Comparison of ENCODE assay signal across 15 cellular contexts in genomic region chr1:229988534-229988933, GRCh38.
DNase-seq lines count a peak whose midpoint lies in the region; ATAC-seq and TF ChIP-seq lines count a peak whose summit lies in the region.
"Had no signal": no experiment of that assay in that cellular context is flagged by ENCODE, and none has a peak within 500 bp of the region (broad histone marks: within the 10 kb centered on the region; RNA-seq: fewer than 3 reads in every experiment).

No MANE protein-coding gene starts in this region.

- 72 to 86% methylated on average over 5 of the region's 5 CpGs for WGBS in lung, 2 donors

- H3F3A ChIP-seq in PC-3 (ENCODE audit: low read length, unreplicated experiment), result no peaks in the 10 kb centered on the region

- CTCF ChIA-PET in PC-3 (lab: Charles Lee), result no interaction called here

- no peaks in the 10 kb centered on the region for H3K4me1 ChIP-seq in PC-3 (ENCODE audit: insufficient read depth, low read length)
- no peaks in the 10 kb centered on the region for H3K4me1 ChIP-seq in lung (ENCODE audit: control insufficient read depth in 2 of 2, insufficient read depth in 2 of 2, low read length in 2 of 2)

- H3K36me3 Mint-ChIP-seq in activated naive CD4-positive, alpha-beta T cell treated with anti-CD3 and anti-CD28 coated beads, Interleukin-2, amount 50 U/mL, for 24 hours, result no peaks in the 10 kb centered on the region
- H3K36me3 Mint-ChIP-seq in activated naive CD4-positive, alpha-beta T cell treated with anti-CD3 and anti-CD28 coated beads, Interleukin-2, amount 50 U/mL, for 72 hours, result no peaks in the 10 kb centered on the region
- H3K36me3 Mint-ChIP-seq: CD4-positive, CD25-positive, alpha-beta regulatory T cell had no signal

- H3K9me2 ChIP-seq in PC-3 (replicated peaks; ENCODE audit: low read length), result no peaks in the 10 kb centered on the region

- ATAC-seq in activated naive CD4-positive, alpha-beta T cell treated with anti-CD3 and anti-CD28 coated beads, Interleukin-2, amount 50 U/mL, for 72 hours, result no peak
- ATAC-seq in PC-3 (no peak), lung (ENCODE audit: insufficient read depth, low FRiP score) (no peak), GM19035 (IDR thresholded peaks at IDR 0.05; ENCODE audit: unreplicated experiment) (no peak)
- no peak for ATAC-seq in activated CD4-positive, CD25-positive, alpha-beta regulatory T cell treated with anti-CD3 and anti-CD28 coated beads, Interleukin-2, amount 50 U/mL, for 24 hours

- H3K27me3 ChIP-seq in PC-3 (ENCODE audit: low read length) (peaks cover 48% of the 10 kb centered on the region; the same call in 1 of the 2 replicates), lung (ENCODE audit: control insufficient read depth, insufficient read depth) (no peaks in the 10 kb centered on the region)
- H3K27me3 ChIP-seq: BLaER1 had no signal

- H3K9ac ChIP-seq in PC-3 (ENCODE audit: low read length), result no peak overlapping the region
- H3K9ac ChIP-seq: BLaER1 had no signal

- H3K9me3 ChIP-seq in PC-3 (ENCODE audit: low read length) (no peaks in the 10 kb centered on the region), lung (ENCODE audit: control insufficient read depth in 2 of 2, insufficient read depth in 1 of 2, low read length in 1 of 2) (peaks cover 0 to 2% of the 10 kb centered on the region in 2 donors)
- H3K9me3 ChIP-seq: BLaER1 had no signal

- intact Hi-C loops in PC-3 (cut with micrococcal nuclease), result no loop called here

- no peaks in the 10 kb centered on the region for H3K79me2 ChIP-seq in PC-3 (ENCODE audit: low read length)

- POLR2A ChIA-PET in PC-3 (lab: Charles Lee; ENCODE audit: unreplicated experiment), result no interaction called here

- H3K4me3 ChIP-seq in PC-3 (ENCODE audit: low read length) (no peak overlapping the region), lung (no peak overlapping the region)
- H3K4me3 ChIP-seq: BLaER1, GM12878 had no signal

- H3K27ac Mint-ChIP-seq in activated naive CD4-positive, alpha-beta T cell treated with anti-CD3 and anti-CD28 coated beads, Interleukin-2, amount 50 U/mL, for 24 hours, result peak overlapping the region; percentile 3
- no peak overlapping the region for H3K27ac Mint-ChIP-seq in activated naive CD4-positive, alpha-beta T cell treated with anti-CD3 and anti-CD28 coated beads, Interleukin-2, amount 50 U/mL, for 72 hours
- H3K27ac Mint-ChIP-seq: CD4-positive, CD25-positive, alpha-beta regulatory T cell; H9 had no signal

- H4K20me1 ChIP-seq in PC-3 (ENCODE audit: low read length), result no peaks in the 10 kb centered on the region
- H4K20me1 ChIP-seq: BLaER1 had no signal

- H3K36me3 ChIP-seq in PC-3 (ENCODE audit: low read depth, low read length) (no peaks in the 10 kb centered on the region), lung (ENCODE audit: control insufficient read depth in 2 of 2, insufficient read depth in 2 of 2, low read length in 2 of 2) (no peaks in the 10 kb centered on the region)
- H3K36me3 ChIP-seq: BLaER1 had no signal

- no peak for DNase-seq in activated naive CD4-positive, alpha-beta T cell treated with anti-CD3 and anti-CD28 coated beads, Interleukin-2, amount 50 U/mL, for 72 hours (ENCODE audit: low spot score in 2 of 2)
- DNase-seq in PC-3 (peak; percentile 17), lung (ENCODE audit: low spot score) (peak; percentile 4), SW480 (ENCODE audit: low spot score) (no peak), NCI-H1105 (lab: John Stamatoyannopoulos, UW) (no peak)
- DNase-seq: CD4-positive, CD25-positive, alpha-beta regulatory T cell; DMS 273 treated with DMSO at 0.1 percent for 48 hours; GOT3; H9 had no signal

- H3K9me3 Mint-ChIP-seq in activated naive CD4-positive, alpha-beta T cell treated with anti-CD3 and anti-CD28 coated beads, Interleukin-2, amount 50 U/mL, for 24 hours, result no peaks in the 10 kb centered on the region
- no peaks in the 10 kb centered on the region for H3K9me3 Mint-ChIP-seq in activated naive CD4-positive, alpha-beta T cell treated with anti-CD3 and anti-CD28 coated beads, Interleukin-2, amount 50 U/mL, for 72 hours
- H3K9me3 Mint-ChIP-seq: H9 had no signal

- BruUV-seq in PC-3 (replicated peaks; lab: Mats Ljungman, UMichigan), result no TSS peak

- H3K4me1 Mint-ChIP-seq in activated naive CD4-positive, alpha-beta T cell treated with anti-CD3 and anti-CD28 coated beads, Interleukin-2, amount 50 U/mL, for 24 hours, result no peaks in the 10 kb centered on the region
- H3K4me1 Mint-ChIP-seq: CD4-positive, CD25-positive, alpha-beta regulatory T cell; H9 had no signal

- H2AFZ ChIP-seq in PC-3 (ENCODE audit: low read length), result no peak overlapping the region

- no peaks in the 10 kb centered on the region for H3K27me3 Mint-ChIP-seq in activated naive CD4-positive, alpha-beta T cell treated with anti-CD3 and anti-CD28 coated beads, Interleukin-2, amount 50 U/mL, for 24 hours
- H3K27me3 Mint-ChIP-seq: CD4-positive, CD25-positive, alpha-beta regulatory T cell had no signal

- TF ChIP-seq CTCF in PC-3 (conservative IDR thresholded peaks at IDR 0.05; ENCODE audit: low read depth, low read length) (no peak), lung (IDR thresholded peaks at IDR 0.05; ENCODE audit: control extremely low read depth, extremely low read depth) (no peak)

- no peak overlapping the region for H3K27ac ChIP-seq in PC-3 (ENCODE audit: low read length)
- no peak overlapping the region for H3K27ac ChIP-seq in lung (ENCODE audit: low read depth in 1 of 2, low read length in 1 of 2)
- H3K27ac ChIP-seq: 22Rv1, BLaER1 had no signal

- no peak overlapping the region for H3K4me3 Mint-ChIP-seq in activated naive CD4-positive, alpha-beta T cell treated with anti-CD3 and anti-CD28 coated beads, Interleukin-2, amount 50 U/mL, for 24 hours
- H3K4me3 Mint-ChIP-seq: CD4-positive, CD25-positive, alpha-beta regulatory T cell; H9 had no signal

- H3K4me2 ChIP-seq in PC-3 (ENCODE audit: low read length), result no peak overlapping the region
- H3K4me2 ChIP-seq: BLaER1 had no signal

Comparison
In these comparisons a context has a peak if more than half of its experiments do, and no peak if none do; other contexts are left out.
1. DNase-seq: peak in PC-3 (single experiment) and lung (single experiment); none in activated naive CD4-positive, alpha-beta T cell treated with anti-CD3 and anti-CD28 coated beads, Interleukin-2, amount 50 U/mL, for 72 hours (0 of 2), SW480 (single experiment) and NCI-H1105 (single experiment).